In the genomic region with DNA sequence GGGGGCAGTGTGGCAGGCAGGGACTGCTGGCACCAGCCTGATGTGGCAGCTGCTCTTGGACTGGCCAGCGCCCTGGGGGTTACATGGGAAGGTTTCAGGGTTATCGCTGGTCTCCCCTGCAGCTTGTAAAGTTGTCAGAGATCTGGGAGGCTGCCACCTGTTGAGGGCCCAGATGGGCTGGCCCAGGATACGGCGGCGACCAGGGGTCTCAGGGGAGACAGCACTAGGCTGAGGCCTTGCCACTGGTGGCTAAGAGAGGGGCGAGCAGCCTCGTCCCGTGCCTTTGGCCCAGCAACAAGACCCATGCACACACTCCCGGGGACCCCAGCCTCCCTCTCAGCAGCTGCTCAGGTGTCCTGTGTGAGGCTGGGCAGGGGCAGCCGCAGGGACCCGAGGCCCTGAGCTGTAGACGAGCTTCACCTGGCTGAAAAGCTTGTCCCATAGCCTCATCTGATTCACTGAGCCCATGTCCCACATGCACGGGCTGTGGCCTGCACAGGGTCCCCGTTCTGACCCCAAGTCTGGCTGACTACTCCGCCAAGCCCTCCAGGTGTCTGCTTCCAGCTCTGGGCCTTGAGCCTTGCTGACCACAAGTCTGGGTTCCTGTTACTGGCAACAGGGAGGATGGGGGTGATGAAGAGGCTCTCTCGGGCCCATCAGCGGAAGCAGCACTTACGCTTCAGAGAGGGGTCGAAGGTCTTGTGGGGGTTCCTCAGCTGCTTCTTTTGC, we compare ENCODE assay signal across 25 cellular contexts. TPM values are rescaled to one million over a fixed set of nuclear protein-coding genes. Genes with fewer than 3 reads are reported as not detected.
DNase-seq lines count a peak whose midpoint lies in the region; ATAC-seq, FAIRE-seq and TF ChIP-seq lines count a peak whose summit lies in the region.
"Had no signal": no experiment of that assay in that cellular context is flagged by ENCODE, and none has a peak within 500 bp of the region (broad histone marks: within the 10 kb centered on the region; RNA-seq: fewer than 3 reads in every experiment).

No MANE protein-coding gene starts in this region.

- ATAC-seq in HG03025 (IDR thresholded peaks at IDR 0.05; ENCODE audit: low FRiP score, unreplicated experiment) = no peak
- ATAC-seq: mucosa of descending colon, psoas muscle had no signal

- TF ChIP-seq POLR2A in uterus (IDR thresholded peaks at IDR 0.05) = no peak

- intact Hi-C loops in kidney (cut with DNase I) = no loop called here
- intact Hi-C loops in uterus (cut with DNase I; ENCODE audit: low total_unique reads) = no loop called here

- DNase-seq in DMS 273 (lab: John Stamatoyannopoulos, UW; ENCODE audit: unreplicated experiment) (peak; percentile 58), RWPE1 (ENCODE audit: low spot score) (no peak), kidney (peak; percentile 63), progenitor cell of endocrine pancreas (ENCODE audit: low spot score, unreplicated experiment) (no peak), uterus (no peak)
- DNase-seq: activated B cell treated with CpG ODN at 0.5 μM for 24 hours; activated CD4-positive, alpha-beta memory T cell treated with anti-CD3 and anti-CD28 coated beads for 36 hours; activated effector memory CD4-positive, alpha-beta T cell treated with Interleukin-2 at 50 U/mL for 16 hours; activated naive CD8-positive, alpha-beta T cell treated with anti-CD3 and anti-CD28 coated beads, Interleukin-2, amount 10 ng/mL, durations not matched to agents 7 days and 5 days; activated T-cell treated with anti-CD3 and anti-CD28 coated beads for 4 hours; central memory CD4-positive, alpha-beta T cell; H9; NCI-H1048; NCI-H1930; NCI-H526 treated with DMSO at 0.1 percent for 48 hours; stimulated activated naive CD4-positive, alpha-beta T cell; T-helper 9 cell had no signal

- H3K9me3 Mint-ChIP-seq in progenitor cell of endocrine pancreas (ENCODE audit: low read depth) = no peaks in the 10 kb centered on the region
- H3K9me3 Mint-ChIP-seq: activated B cell treated with CpG ODN at 0.5 μM for 24 hours; activated CD4-positive, alpha-beta memory T cell treated with anti-CD3 and anti-CD28 coated beads for 36 hours; activated naive CD8-positive, alpha-beta T cell treated with anti-CD3 and anti-CD28 coated beads, Interleukin-2, amount 10 ng/mL, durations not matched to agents 7 days and 5 days; H9; neural progenitor cell had no signal

- H3K9me3 ChIP-seq in kidney (ENCODE audit: control insufficient read depth in 1 of 2, low read length in 2 of 2) (no peaks in the 10 kb centered on the region), uterus (no peaks in the 10 kb centered on the region)
- H3K9me3 ChIP-seq: mucosa of descending colon, psoas muscle had no signal

- peaks cover 2% of the 10 kb centered on the region for H3K36me3 Mint-ChIP-seq in progenitor cell of endocrine pancreas (ENCODE audit: insufficient read depth)
- H3K36me3 Mint-ChIP-seq: activated naive CD8-positive, alpha-beta T cell treated with anti-CD3 and anti-CD28 coated beads, Interleukin-2, amount 10 ng/mL, durations not matched to agents 7 days and 5 days had no signal

- peak overlapping the region; percentile 87 for H3K27ac ChIP-seq in 22Rv1
- peak overlapping the region; percentile 79 for H3K27ac ChIP-seq in RWPE1
- H3K27ac ChIP-seq in kidney (ENCODE audit: low read depth in 2 of 2, low read length in 2 of 2) = no peak overlapping the region
- no peak overlapping the region for H3K27ac ChIP-seq in uterus
- H3K27ac ChIP-seq: neural progenitor cell, psoas muscle had no signal

- H3K27me3 ChIP-seq in uterus = no peaks in the 10 kb centered on the region
- H3K27me3 ChIP-seq: neural progenitor cell had no signal

- H3K36me3 ChIP-seq in kidney (ENCODE audit: control insufficient read depth in 1 of 2, insufficient read depth in 2 of 2, low read length in 2 of 2) (peaks cover 5 to 27% of the 10 kb centered on the region in 2 donors), uterus (no peaks in the 10 kb centered on the region)
- H3K36me3 ChIP-seq: neural progenitor cell had no signal

- peaks cover 4 to 16% of the 10 kb centered on the region in 2 donors for H3K4me1 ChIP-seq in kidney (ENCODE audit: control insufficient read depth in 1 of 2, insufficient read depth in 1 of 2, low read depth in 1 of 2, low read length in 2 of 2)
- peaks cover 0 to 6% of the 10 kb centered on the region in 2 donors for H3K4me1 ChIP-seq in uterus
- H3K4me1 ChIP-seq: neural progenitor cell had no signal

- POLR2A ChIA-PET in RWPE1 (lab: Yijun Ruan, JAX; ENCODE audit: low non-redundant PET) = interaction anchor here (0.6 kb wide), 1 partner anchor 89 kb away, joined by 3 read pairs; no protein-coding TSS in a partner anchor

- no peaks in the 10 kb centered on the region for H3K4me1 Mint-ChIP-seq in progenitor cell of endocrine pancreas (ENCODE audit: low read depth)
- H3K4me1 Mint-ChIP-seq: H9 had no signal

- no peaks in the 10 kb centered on the region for H3K27me3 Mint-ChIP-seq in progenitor cell of endocrine pancreas
- H3K27me3 Mint-ChIP-seq: activated B cell treated with CpG ODN at 0.5 μM for 24 hours; activated CD4-positive, alpha-beta memory T cell treated with anti-CD3 and anti-CD28 coated beads for 36 hours; activated naive CD8-positive, alpha-beta T cell treated with anti-CD3 and anti-CD28 coated beads, Interleukin-2, amount 10 ng/mL, durations not matched to agents 7 days and 5 days had no signal

- TF ChIP-seq CTCF in 22Rv1 (IDR thresholded peaks at IDR 0.05) (no peak), RWPE1 (conservative IDR thresholded peaks at IDR 0.05; ENCODE audit: low read depth) (no peak), kidney (IDR thresholded peaks at IDR 0.05; ENCODE audit: borderline replicate concordance, extremely low read depth, insufficient read depth) (no peak), progenitor cell of endocrine pancreas (IDR thresholded peaks at IDR 0.05; ENCODE audit: unreplicated experiment) (no peak), uterus (IDR thresholded peaks at IDR 0.05) (no peak)

- H3K4me3 ChIP-seq in kidney (ENCODE audit: low read length in 2 of 2) (no peak overlapping the region), uterus (no peak overlapping the region)
- H3K4me3 ChIP-seq: lung, mucosa of descending colon, neural progenitor cell, psoas muscle had no signal

- H3K4me3 Mint-ChIP-seq in progenitor cell of endocrine pancreas (ENCODE audit: low read depth) = no peak overlapping the region
- H3K4me3 Mint-ChIP-seq: activated B cell treated with CpG ODN at 0.5 μM for 24 hours; activated CD4-positive, alpha-beta memory T cell treated with anti-CD3 and anti-CD28 coated beads for 36 hours; activated naive CD8-positive, alpha-beta T cell treated with anti-CD3 and anti-CD28 coated beads, Interleukin-2, amount 10 ng/mL, durations not matched to agents 7 days and 5 days; H9 had no signal

- CTCF ChIA-PET in RWPE1 (lab: Yijun Ruan, JAX) = no interaction called here

- FAIRE-seq in kidney (lab: Jason Lieb, UNC) = no peak
- FAIRE-seq: astrocyte, keratinocyte had no signal

- no peak overlapping the region for H3K27ac Mint-ChIP-seq in progenitor cell of endocrine pancreas
- H3K27ac Mint-ChIP-seq: activated B cell treated with CpG ODN at 0.5 μM for 24 hours; activated CD4-positive, alpha-beta memory T cell treated with anti-CD3 and anti-CD28 coated beads for 36 hours; activated naive CD8-positive, alpha-beta T cell treated with anti-CD3 and anti-CD28 coated beads, Interleukin-2, amount 10 ng/mL, durations not matched to agents 7 days and 5 days; H9; neural progenitor cell had no signal

- H3K9ac ChIP-seq in kidney (ENCODE audit: low read length in 2 of 2) = no peak overlapping the region
- H3K9ac ChIP-seq: neural progenitor cell had no signal

RNA-seq across cellular contexts. Expression of a gene that starts 6.2 kb away (rescaled TPM):
- total RNA-seq in kidney (84.8 TPM), progenitor cell of endocrine pancreas (85.2 and 93.8 TPM in 2 replicates), uterus (10 to 100 TPM; 30.2 to 70.6 (median 46.5) TPM)
- 102 TPM for polyA plus RNA-seq in kidney (ENCODE audit: insufficient read depth, low read depth, low replicate concordance)

RNA-seq across cellular contexts. Expression of a gene that starts 7.7 kb away (rescaled TPM):
- total RNA-seq in kidney (99.3 TPM), progenitor cell of endocrine pancreas (134 and 137 TPM in 2 replicates), uterus (100 to 1,000 TPM in 1 of 4 donors, 10 to 100 TPM in 3; 76.0 to 326 (median 85.6) TPM)
- 149 TPM for polyA plus RNA-seq in kidney (ENCODE audit: insufficient read depth, low read depth, low replicate concordance)

RNA-seq across cellular contexts. Expression of a gene that starts 7.8 kb away (rescaled TPM):
- total RNA-seq in kidney (29.8 TPM), progenitor cell of endocrine pancreas (60.1 and 65.5 TPM in 2 replicates), uterus (10 to 100 TPM; 11.8 to 33.7 (median 23.3) TPM)
- 47.3 TPM for polyA plus RNA-seq in kidney (ENCODE audit: insufficient read depth, low read depth, low replicate concordance)

RNA-seq across cellular contexts. Expression of a gene that starts 21.9 kb away (rescaled TPM):
- total RNA-seq in kidney (102 TPM), progenitor cell of endocrine pancreas (72.2 and 77.6 TPM in 2 replicates), uterus (100 to 1,000 TPM in 1 of 4 donors, 10 to 100 TPM in 3; 23.8 to 125 (median 67.5) TPM)
- 551 TPM for polyA plus RNA-seq in kidney (ENCODE audit: insufficient read depth, low read depth, low replicate concordance)

RNA-seq across cellular contexts. Expression of a gene that starts 28.0 kb away (rescaled TPM):
- total RNA-seq in kidney = 2.6 TPM
- polyA plus RNA-seq in kidney (ENCODE audit: insufficient read depth, low read depth, low replicate concordance) = 13.1 TPM
- 25.2 and 26.2 TPM in 2 replicates for total RNA-seq in progenitor cell of endocrine pancreas
- total RNA-seq in uterus = 1 to 10 TPM in 1 of 4 donors, under 1 TPM in 1, not detected in 2; 0.91 to 8.4 TPM
- total RNA-seq: psoas muscle had no signal

Comparison
In these comparisons a context has a peak if more than half of its experiments do, and no peak if none do; other contexts are left out.
1. H3K27ac ChIP-seq: peak in 22Rv1 (single experiment) and RWPE1 (single experiment); none in kidney (0 of 2) and uterus (0 of 2).
2. DNase-seq: peak in DMS 273 (single experiment) and kidney (single experiment); none in RWPE1 (single experiment), progenitor cell of endocrine pancreas (single experiment) and uterus (0 of 2).